9 cellular contexts compared by ENCODE assay signal in genomic region chr22:38172489-38173155, GRCh38. TPM values are rescaled to one million over a fixed set of nuclear protein-coding genes. Genes with fewer than 3 reads are reported as not detected.
A peak's percentile ranks its signal among the peaks of the same experiment; 100 is the strongest.
DNase-seq lines count a peak whose midpoint lies in the region; ATAC-seq and TF ChIP-seq lines count a peak whose summit lies in the region.
"Had no signal": no experiment of that assay in that cellular context is flagged by ENCODE, and none has a peak within 500 bp of the region (broad histone marks: within the 10 kb centered on the region; RNA-seq: fewer than 3 reads in every experiment).

No MANE protein-coding gene starts in this region.

- no peaks in the 10 kb centered on the region for H3K27me3 Mint-ChIP-seq in CD8-positive, alpha-beta memory T cell
- no peaks in the 10 kb centered on the region for H3K27me3 Mint-ChIP-seq in progenitor cell of endocrine pancreas
- H3K27me3 Mint-ChIP-seq: naive B cell had no signal

- no peak overlapping the region for H2AFZ ChIP-seq in trophoblast cell (ENCODE audit: insufficient read depth, low read length, poor library complexity)

- CTCF ChIA-PET in CD8-positive, alpha-beta memory T cell (lab: Charles Lee), result interaction anchor here (0.9 to 1.7 kb wide), 2 partner anchors 38 to 120 kb away, joined by 3 to 6 read pairs; no protein-coding TSS in a partner anchor

- no peak overlapping the region for H3K18ac ChIP-seq in trophoblast cell (ENCODE audit: low read length)

- H2AK5ac ChIP-seq in trophoblast cell (ENCODE audit: low read length), result peak overlapping the region; percentile 57

- ATAC-seq in GM19395 (IDR thresholded peaks at IDR 0.05; ENCODE audit: unreplicated experiment), result no peak

- no peaks in the 10 kb centered on the region for H3K27me3 ChIP-seq in CD8-positive, alpha-beta memory T cell (ENCODE audit: insufficient read depth, low read length, poor library complexity, severe bottlenecking)
- no peaks in the 10 kb centered on the region for H3K27me3 ChIP-seq in trophoblast cell (ENCODE audit: insufficient read depth, low read length)

- H3K79me2 ChIP-seq in trophoblast cell (ENCODE audit: control insufficient read depth, insufficient read depth, low read length, poor library complexity), result no peaks in the 10 kb centered on the region

- H2BK120ac ChIP-seq in trophoblast cell (ENCODE audit: insufficient read depth, low read length, poor library complexity), result no peak overlapping the region

- H3K14ac ChIP-seq in trophoblast cell (ENCODE audit: low read length), result no peak overlapping the region

- no peak for TF ChIP-seq CTCF in progenitor cell of endocrine pancreas (IDR thresholded peaks at IDR 0.05; ENCODE audit: unreplicated experiment)

- no peak overlapping the region for H3K27ac ChIP-seq in CD8-positive, alpha-beta memory T cell (ENCODE audit: low read depth, low read length)
- H3K27ac ChIP-seq in trophoblast cell (ENCODE audit: low read depth, low read length), result no peak overlapping the region

- H3K23ac ChIP-seq in trophoblast cell (ENCODE audit: low read length), result no peak overlapping the region

- no peaks in the 10 kb centered on the region for H3K9me3 ChIP-seq in CD8-positive, alpha-beta memory T cell (ENCODE audit: low read length)
- H3K9me3 ChIP-seq in trophoblast cell (ENCODE audit: insufficient read depth, low read depth, low read length), result no peaks in the 10 kb centered on the region

- H4K91ac ChIP-seq in trophoblast cell (ENCODE audit: low read depth, low read length), result no peak overlapping the region

- H3K4ac ChIP-seq in trophoblast cell (ENCODE audit: low read depth, low read length), result no peak overlapping the region

- H3K4me1 ChIP-seq in CD8-positive, alpha-beta memory T cell (ENCODE audit: insufficient read depth, low read length), result peaks cover 40% of the 10 kb centered on the region
- H3K4me1 ChIP-seq in trophoblast cell (ENCODE audit: control insufficient read depth in 1 of 2, insufficient read depth in 2 of 2, low read length in 2 of 2), result peaks cover 12 to 14% of the 10 kb centered on the region in 2 experiments

- no peak overlapping the region for H3K4me3 ChIP-seq in CD8-positive, alpha-beta memory T cell (ENCODE audit: low read length)
- H3K4me3 ChIP-seq in trophoblast cell (ENCODE audit: low read depth, low read length), result no peak overlapping the region

- H2BK5ac ChIP-seq in trophoblast cell (ENCODE audit: low read depth, low read length, poor library complexity), result no peak overlapping the region

- H3K36me3 Mint-ChIP-seq in CD8-positive, alpha-beta memory T cell, result peaks cover 0 to 27% (median 10%) of the 10 kb centered on the region in 3 donors
- H3K36me3 Mint-ChIP-seq in progenitor cell of endocrine pancreas (ENCODE audit: insufficient read depth), result peaks cover 2% of the 10 kb centered on the region

- H3K27ac Mint-ChIP-seq in CD8-positive, alpha-beta memory T cell, result peak overlapping the region; percentile 61 to 98 (median 94)
- no peak overlapping the region for H3K27ac Mint-ChIP-seq in progenitor cell of endocrine pancreas

- H3K36me3 ChIP-seq in CD8-positive, alpha-beta memory T cell (ENCODE audit: insufficient read depth, low read length), result peaks cover 9% of the 10 kb centered on the region
- H3K36me3 ChIP-seq in trophoblast cell (ENCODE audit: control insufficient read depth in 1 of 2, insufficient read depth in 2 of 2, low read length in 2 of 2), result no peaks in the 10 kb centered on the region

- H3K9ac ChIP-seq in trophoblast cell (ENCODE audit: low read length), result no peak overlapping the region

- no peak overlapping the region for H2BK12ac ChIP-seq in trophoblast cell (ENCODE audit: low read length)

- no CpG with 5 or more reads among the region's 18 CpGs for WGBS in trophoblast cell (ENCODE audit: extremely low coverage, insufficient coverage, insufficient read length)

- H4K12ac ChIP-seq in trophoblast cell (ENCODE audit: low read depth, low read length), result no peak overlapping the region

- peaks cover 11% of the 10 kb centered on the region for H3K79me1 ChIP-seq in trophoblast cell (ENCODE audit: low read length)

- POLR2A ChIA-PET in CD8-positive, alpha-beta memory T cell (lab: Charles Lee), result no interaction called here

- no peak overlapping the region for H3K4me2 ChIP-seq in trophoblast cell (ENCODE audit: low read length)

- no peak overlapping the region for H4K8ac ChIP-seq in trophoblast cell (ENCODE audit: low read depth, low read length)

- peaks cover 43 to 47% (median 45%) of the 10 kb centered on the region in 3 donors for H3K4me1 Mint-ChIP-seq in CD8-positive, alpha-beta memory T cell
- peaks cover 10% of the 10 kb centered on the region for H3K4me1 Mint-ChIP-seq in progenitor cell of endocrine pancreas (ENCODE audit: low read depth)

- peak overlapping the region in 6 of 7 donors; percentile 28 to 77 (median 42) for H3K4me3 Mint-ChIP-seq in CD8-positive, alpha-beta memory T cell
- H3K4me3 Mint-ChIP-seq in progenitor cell of endocrine pancreas (ENCODE audit: low read depth), result no peak overlapping the region
- H3K4me3 Mint-ChIP-seq: naive B cell had no signal

- H3K9me3 Mint-ChIP-seq in CD8-positive, alpha-beta memory T cell, result no peaks in the 10 kb centered on the region
- H3K9me3 Mint-ChIP-seq in progenitor cell of endocrine pancreas (ENCODE audit: low read depth), result no peaks in the 10 kb centered on the region
- H3K9me3 Mint-ChIP-seq: naive B cell had no signal

- peak; percentile 49 to 79 (median 62) for DNase-seq in CD8-positive, alpha-beta memory T cell
- DNase-seq in SW480 (ENCODE audit: low spot score) (peak; percentile 58), trophoblast cell (no peak), progenitor cell of endocrine pancreas (ENCODE audit: low spot score, unreplicated experiment) (no peak), NCI-H187 treated with DMSO at 0.1 percent for 48 hours (lab: John Stamatoyannopoulos, UW) (no peak), NOMO-1 treated with dmso at 0.1 percent for 144 hours (lab: John Stamatoyannopoulos, UW; ENCODE audit: unreplicated experiment) (no peak)
- DNase-seq in effector CD4-positive, alpha-beta T cell, result peak; percentile 11
- DNase-seq: naive B cell had no signal

RNA-seq across cellular contexts. Expression of gene PLA2G6, which starts 9.0 kb away (rescaled TPM):
- 10 to 100 TPM; 33.0 to 34.1 TPM for total RNA-seq in CD8-positive, alpha-beta memory T cell
- 5.6 TPM for polyA plus RNA-seq in CD8-positive, alpha-beta memory T cell
- polyA plus RNA-seq in trophoblast cell (2013), result 5.6 and 7.2 TPM in 2 replicates
- total RNA-seq in progenitor cell of endocrine pancreas, result 76.0 and 76.4 TPM in 2 replicates

RNA-seq across cellular contexts. Expression of gene MAFF, which starts 29.2 kb away (rescaled TPM):
- 1 to 10 TPM; 7.4 to 7.8 TPM for total RNA-seq in CD8-positive, alpha-beta memory T cell
- polyA plus RNA-seq in CD8-positive, alpha-beta memory T cell, result 4.6 TPM
- polyA plus RNA-seq in trophoblast cell (2013), result 36.7 and 39.8 TPM in 2 replicates
- 8.4 and 10.2 TPM in 2 replicates for total RNA-seq in progenitor cell of endocrine pancreas

Comparison
In these comparisons a context has a peak if more than half of its experiments do, and no peak if none do; other contexts are left out.
1. DNase-seq: peak in CD8-positive, alpha-beta memory T cell (5 of 5), SW480 (single experiment) and effector CD4-positive, alpha-beta T cell (single experiment); none in trophoblast cell (0 of 2), progenitor cell of endocrine pancreas (single experiment), NCI-H187 treated with DMSO at 0.1 percent for 48 hours (single experiment) and NOMO-1 treated with dmso at 0.1 percent for 144 hours (single experiment).